In the genomic region with DNA sequence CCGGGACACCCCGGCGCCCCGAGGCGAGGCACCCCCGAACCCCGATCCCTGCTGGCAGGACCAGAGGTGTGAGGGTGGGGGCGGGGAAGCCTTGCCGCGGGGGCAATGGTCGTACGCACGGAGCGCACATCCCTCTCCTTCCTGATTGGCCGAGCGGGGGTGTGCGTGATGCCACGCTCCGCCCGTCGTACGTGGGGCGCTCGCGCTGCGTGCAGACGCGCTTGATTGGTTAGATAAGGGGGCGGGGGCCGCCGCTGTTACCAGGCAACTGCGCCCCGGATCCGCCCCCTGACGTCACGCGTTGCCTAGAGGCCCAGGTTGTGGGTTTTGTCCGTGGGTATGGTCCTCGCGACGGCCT, we compare ENCODE assay signal across 8 cellular contexts. TPM values are rescaled to one million over a fixed set of nuclear protein-coding genes. Genes with fewer than 3 reads are reported as not detected.
DNase-seq lines count a peak whose midpoint lies in the region; ATAC-seq and TF ChIP-seq lines count a peak whose summit lies in the region.
"Not testable (repeated sequence)": the region's sequence is repeated elsewhere in the genome, so short reads cannot be mapped to it uniquely, and the experiment has no call there.

No MANE protein-coding gene starts in this region.

- intact Hi-C loops in lower leg skin (cut with DNase I; ENCODE audit: low total_unique reads): not testable (repeated sequence)

- ATAC-seq in GM18870 (IDR thresholded peaks at IDR 0.05; ENCODE audit: unreplicated experiment) (peak; percentile 84), HG02798 (IDR thresholded peaks at IDR 0.05; ENCODE audit: poor library complexity, unreplicated experiment) (peak; percentile 99)

- peak overlapping the region; percentile 52 for H3K9ac ChIP-seq in MM.1S (ENCODE audit: low read length)

- not testable (repeated sequence) for TF ChIP-seq CTCF in MM.1S (IDR thresholded peaks at IDR 0.05; ENCODE audit: low read length); coronary artery (IDR thresholded peaks at IDR 0.05); lower leg skin (IDR thresholded peaks at IDR 0.05)

- H3K27me3 ChIP-seq in MM.1S (replicated peaks; ENCODE audit: insufficient read depth, low read length): not testable (repeated sequence)

- H3K4me2 ChIP-seq in MM.1S (ENCODE audit: low read depth, low read length): not testable (repeated sequence)

- not testable (repeated sequence) for H3K36me3 ChIP-seq in MM.1S (replicated peaks; ENCODE audit: insufficient read depth, low read length)

- not testable (repeated sequence) for H3F3A ChIP-seq in MM.1S (ENCODE audit: insufficient read depth, low read length)

- H2AFZ ChIP-seq in MM.1S (ENCODE audit: low read length): not testable (repeated sequence)

- DNase-seq in MM.1S; coronary artery (ENCODE audit: low spot score): not testable (repeated sequence)
- DNase-seq in activated CD8-positive, alpha-beta memory T cell treated with anti-CD3 and anti-CD28 coated beads, Interleukin-2, amount 50 U/mL, for 1 hour (ENCODE audit: extremely low read depth): peak; percentile 83
- DNase-seq in lower leg skin (ENCODE audit: low spot score in 2 of 2) (peak; percentile 93 to 98), ureter (ENCODE audit: low spot score) (peak; percentile 94)
- peak; percentile 78 to 82 for DNase-seq in stimulated activated CD4-positive, alpha-beta T cell treated with anti-CD3 and anti-CD28 coated beads, Interleukin-15, amount 100 ng/mL, for 1 hour (ENCODE audit: low read depth in 1 of 2, low spot score in 1 of 2)

- not testable (repeated sequence) for H3K79me2 ChIP-seq in MM.1S (ENCODE audit: low read length)

- not testable (repeated sequence) for H3K9me2 ChIP-seq in MM.1S (replicated peaks; ENCODE audit: insufficient read depth, low read length)

- not testable (repeated sequence) for H3K4me1 ChIP-seq in MM.1S (ENCODE audit: low read length)

- H4K20me1 ChIP-seq in MM.1S (ENCODE audit: insufficient read depth, low read length): not testable (repeated sequence)

- not testable (repeated sequence) for TF ChIP-seq POLR2A in lower leg skin (IDR thresholded peaks at IDR 0.05)

- not testable (repeated sequence) for H3K9me3 ChIP-seq in MM.1S (replicated peaks; ENCODE audit: insufficient read depth, low read length)

- H3K27ac ChIP-seq in MM.1S (ENCODE audit: low read length): not testable (repeated sequence)
- peak overlapping the region; percentile 92 to 96 for H3K27ac ChIP-seq in coronary artery

- no CpG with 5 or more reads among the region's 41 CpGs for WGBS in lower leg skin, 2 donors

- H3K4me3 ChIP-seq in MM.1S (ENCODE audit: low read length): not testable (repeated sequence)
- H3K4me3 ChIP-seq in coronary artery (peak overlapping the region; percentile 77), lower leg skin (ENCODE audit: low read depth, poor library complexity, severe bottlenecking) (peak overlapping the region; percentile 28)

RNA-seq across cellular contexts. Expression of gene GTF2IRD2B, which starts 0.5 kb away (rescaled TPM):
- total RNA-seq in lower leg skin (10 to 100 TPM; 20.4 to 53.1 (median 31.3) TPM), ureter (74.9 TPM)

RNA-seq across cellular contexts. Expression of gene RCC1L, which starts 19.3 kb away (rescaled TPM):
- 10 to 100 TPM; 22.7 to 47.6 (median 37.1) TPM for total RNA-seq in lower leg skin
- 33.8 TPM for total RNA-seq in ureter
